ENCODE assay signal across 8 cellular contexts in the genomic region with DNA sequence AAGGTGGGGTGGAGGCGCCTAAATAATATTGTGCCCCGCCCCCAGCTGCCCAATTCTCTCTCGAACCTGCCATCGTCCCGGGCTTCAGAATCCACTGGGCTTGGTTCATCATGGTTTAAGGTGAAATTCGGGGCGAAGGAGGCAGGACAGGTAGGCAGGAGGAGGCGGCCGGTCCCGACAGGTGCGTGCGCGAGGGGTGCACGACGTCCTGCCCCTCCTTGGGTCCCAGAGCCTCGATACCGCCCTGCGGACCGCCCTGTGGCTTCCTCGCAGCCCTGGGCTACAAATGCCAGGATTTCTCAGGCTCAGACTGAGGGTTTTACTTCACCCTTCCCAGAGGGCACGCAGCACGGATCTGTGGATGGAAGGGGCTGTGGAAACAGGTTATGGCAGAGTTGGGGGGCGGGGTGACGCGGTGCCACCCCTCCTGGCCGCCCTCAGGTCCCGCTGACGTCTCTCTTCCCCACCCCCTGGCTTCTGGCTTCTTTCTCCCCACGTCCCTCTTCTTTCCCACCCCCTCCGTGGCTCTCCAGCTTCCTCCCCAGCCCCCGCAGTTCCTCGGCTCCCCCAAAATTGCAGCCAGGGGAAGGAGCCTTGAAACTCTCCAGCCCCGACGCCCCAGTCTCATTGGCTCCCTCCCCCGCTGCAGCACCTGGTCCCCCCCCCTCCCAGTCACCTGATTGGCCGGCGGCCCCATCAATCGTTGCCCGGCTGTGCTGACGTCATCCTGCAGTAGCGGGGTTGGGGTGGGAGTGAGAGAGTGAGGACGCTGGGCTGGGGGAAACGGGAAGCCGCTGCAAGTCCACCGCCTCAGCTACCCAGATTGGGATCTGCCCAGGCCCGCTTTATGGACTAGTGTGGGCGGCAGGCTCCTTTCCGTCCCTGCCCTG. TPM values are rescaled to one million over a fixed set of nuclear protein-coding genes. Genes with fewer than 3 reads are reported as not detected.
A peak's percentile ranks its signal among the peaks of the same experiment; 100 is the strongest.
DNase-seq lines count a peak whose midpoint lies in the region; ATAC-seq, FAIRE-seq and TF ChIP-seq lines count a peak whose summit lies in the region.

CLSTN3 (plus strand) TSS at position 725 of the 890 bp plus-strand sequence. CDS start 278 bp downstream, outside the sequence.

- H3K9me3 Mint-ChIP-seq in type B pancreatic cell: no peaks in the 10 kb centered on the region

- H3K27me3 ChIP-seq in heart right ventricle: peaks cover 0 to 29% (median 0%) of the 10 kb centered on the region in 7 donors

- peaks cover 35% of the 10 kb centered on the region for H3K4me1 Mint-ChIP-seq in T-helper 17 cell
- H3K4me1 Mint-ChIP-seq in type B pancreatic cell (ENCODE audit: unreplicated experiment): peaks cover 14% of the 10 kb centered on the region

- H3K9me3 ChIP-seq in T-helper 17 cell (ENCODE audit: control insufficient read depth, low read length, poor library complexity, severe bottlenecking): no peaks in the 10 kb centered on the region
- no peaks in the 10 kb centered on the region for H3K9me3 ChIP-seq in heart right ventricle

- no peak for FAIRE-seq in H54 (lab: Jason Lieb, UNC)

- peaks cover 2% of the 10 kb centered on the region for H3K36me3 Mint-ChIP-seq in T-helper 17 cell (ENCODE audit: low read depth)
- peaks cover 16% of the 10 kb centered on the region for H3K36me3 Mint-ChIP-seq in type B pancreatic cell

- H3K4me3 Mint-ChIP-seq in T-helper 17 cell: peak within 1 kb of the TSS; percentile 98
- peak within 1 kb of the TSS; percentile 92 for H3K4me3 Mint-ChIP-seq in type B pancreatic cell

- ATAC-seq in T-helper 17 cell: peak; percentile 91
- ATAC-seq in heart right ventricle: peak; percentile 63 to 93 (median 88)

- TF ChIP-seq POLR2A in H54 (IDR thresholded peaks at IDR 0.05; ENCODE audit: low read depth, low read length): no peak

- peak; percentile 81 for DNase-seq in DMS79 (lab: John Stamatoyannopoulos, UW)
- DNase-seq in H54 (ENCODE audit: insufficient read length, low spot score): peak; percentile 98
- DNase-seq in NCI-H1048 (lab: John Stamatoyannopoulos, UW): peak; percentile 64
- peak; percentile 75 to 82 (median 82) for DNase-seq in T-helper 17 cell
- peak; percentile 57 for DNase-seq in amniotic epithelial cell (ENCODE audit: low read depth)
- DNase-seq in heart right ventricle: peak; percentile 84 to 86
- DNase-seq in posterior vena cava (ENCODE audit: low spot score): peak; percentile 88
- peak; percentile 85 for DNase-seq in type B pancreatic cell (ENCODE audit: extremely low spot score, unreplicated experiment)

- TF ChIP-seq CTCF in heart right ventricle (IDR thresholded peaks at IDR 0.05) (no peak), type B pancreatic cell (conservative IDR thresholded peaks at IDR 0.05) (no peak)

- peaks cover 5 to 38% (median 25%) of the 10 kb centered on the region in 9 donors for H3K4me1 ChIP-seq in heart right ventricle

- peak within 1 kb of the TSS in 8 of 10 donors; percentile 30 to 80 (median 64) for H3K27ac ChIP-seq in heart right ventricle

- peak within 1 kb of the TSS; percentile 52 to 77 (median 66) for H3K4me3 ChIP-seq in heart right ventricle

- H3K27ac Mint-ChIP-seq in T-helper 17 cell: peak within 1 kb of the TSS; percentile 97
- peak within 1 kb of the TSS; percentile 91 for H3K27ac Mint-ChIP-seq in type B pancreatic cell

- H3K36me3 ChIP-seq in heart right ventricle: peaks cover 0 to 17% (median 0%) of the 10 kb centered on the region in 9 donors

- 1% methylated on average over 47 to 48 of the region's 48 CpGs for WGBS in heart right ventricle, 2 donors

- intact Hi-C loops in heart right ventricle (cut with DNase I) (no loop called here), posterior vena cava (cut with DNase I) (no loop called here)

- H3K27me3 Mint-ChIP-seq in T-helper 17 cell (no peaks in the 10 kb centered on the region), type B pancreatic cell (peaks cover 11% of the 10 kb centered on the region)

RNA-seq across cellular contexts. Expression of gene CLSTN3, which starts in this region (rescaled TPM):
- total RNA-seq in T-helper 17 cell (10 to 100 TPM; 45.8 to 62.6 TPM), heart right ventricle (10 to 100 TPM in 2 of 10 donors, 1 to 10 TPM in 8; 3.7 to 16.8 (median 6.0) TPM), posterior vena cava (10 to 100 TPM; 31.0 to 31.7 TPM), type B pancreatic cell (ENCODE audit: low replicate concordance) (51.6 and 80.7 TPM in 2 replicates)
- 1 to 10 TPM; 3.9 to 6.8 TPM for polyA plus RNA-seq in heart right ventricle

Comparison
In these comparisons a context has a peak if more than half of its experiments do, and no peak if none do; other contexts are left out.
1. Peak in every context shown above with its lines: DNase-seq, ATAC-seq, H3K4me3 ChIP-seq and H3K27ac ChIP-seq.